ENCODE assay signal across 15 cellular contexts in genomic region chr9:120974181-120974580, GRCh38. TPM values are rescaled to one million over a fixed set of nuclear protein-coding genes. Genes with fewer than 3 reads are reported as not detected.
DNase-seq lines count a peak whose midpoint lies in the region; ATAC-seq, FAIRE-seq and TF ChIP-seq lines count a peak whose summit lies in the region.
"Had no signal": no experiment of that assay in that cellular context is flagged by ENCODE, and none has a peak within 500 bp of the region (broad histone marks: within the 10 kb centered on the region; RNA-seq: fewer than 3 reads in every experiment).

No MANE protein-coding gene starts in this region.

- H3K36me3 ChIP-seq in right lobe of liver, result peaks cover 0 to 99% (median 58%) of the 10 kb centered on the region in 4 donors
- H3K36me3 ChIP-seq in HepG2 (replicated peaks in 1 of 2; ENCODE audit: control insufficient read depth in 1 of 2, insufficient read depth in 2 of 2, low read length in 2 of 2), result peaks cover 16 to 28% of the 10 kb centered on the region in 2 experiments
- no peaks in the 10 kb centered on the region for H3K36me3 ChIP-seq in astrocyte (ENCODE audit: insufficient read depth, low read length)

- ATAC-seq in right lobe of liver (peak in 3 of 4 donors; percentile 7 to 37 (median 11)), HepG2 (no peak), GM21786 (IDR thresholded peaks at IDR 0.05; ENCODE audit: unreplicated experiment) (no peak), GM19455 (IDR thresholded peaks at IDR 0.05; ENCODE audit: unreplicated experiment) (no peak)
- ATAC-seq in activated CD8-positive, alpha-beta T cell treated with anti-CD3 and anti-CD28 coated beads, Interleukin-2, amount 10 ng/mL, durations not matched to agents 7 days and 5 days, result no peak

- DNase-seq in right lobe of liver (no peak), HepG2 (ENCODE audit: low spot score) (no peak), astrocyte (ENCODE audit: low read depth) (no peak), mesothelial cell of epicardium (ENCODE audit: low spot score in 2 of 2, unreplicated experiment in 2 of 2) (no peak), NCI-H1105 (lab: John Stamatoyannopoulos, UW) (no peak)
- no peak for DNase-seq in activated CD8-positive, alpha-beta T cell treated with anti-CD3 and anti-CD28 coated beads, Interleukin-2, amount 10 ng/mL, durations not matched to agents 7 days and 5 days
- DNase-seq: C1 segment of cervical spinal cord, GM23248, NCI-H2107, NCI-H226, NCI-H526 had no signal

- TF ChIP-seq POLR2A in right lobe of liver (IDR thresholded peaks at IDR 0.05) (no peak), HepG2 (IDR thresholded peaks at IDR 0.05; ENCODE audit: insufficient read depth in 1 of 2, low read depth in 2 of 2, low read length in 2 of 2) (no peak)

- WGBS in right lobe of liver (ENCODE audit: insufficient coverage, low coverage, low lambda C conversion rate, missing lambda C conversion rate), result 85% methylated on average over 2 of the region's 2 CpGs
- WGBS in HepG2 (ENCODE audit: low lambda C conversion rate), result 97% methylated on average over 2 of the region's 2 CpGs

- CTCF ChIA-PET in HepG2 (lab: Yijun Ruan, JAX; ENCODE audit: low intra/inter-chr PET ratio, low total read pairs), result no interaction called here
- CTCF ChIA-PET in activated CD8-positive, alpha-beta T cell treated with anti-CD3 and anti-CD28 coated beads, Interleukin-2, amount 10 ng/mL, durations not matched to agents 7 days and 5 days (lab: Charles Lee), result no interaction called here

- no peak overlapping the region for H3K9ac ChIP-seq in HepG2 (ENCODE audit: insufficient read depth, low read depth, low read length)
- no peak overlapping the region for H3K9ac ChIP-seq in astrocyte (ENCODE audit: low read length)
- H3K9ac ChIP-seq: GM23248 had no signal

- BruUV-seq in HepG2 (replicated peaks; lab: Mats Ljungman, UMichigan), result no TSS peak

- H3K4me3 Mint-ChIP-seq in astrocyte (ENCODE audit: unreplicated experiment), result no peak overlapping the region
- H3K4me3 Mint-ChIP-seq in mesothelial cell of epicardium, result no peak overlapping the region
- H3K4me3 Mint-ChIP-seq in activated CD8-positive, alpha-beta T cell treated with anti-CD3 and anti-CD28 coated beads, Interleukin-2, amount 10 ng/mL, durations not matched to agents 7 days and 5 days, result no peak overlapping the region
- H3K4me3 Mint-ChIP-seq: IgD-negative memory B cell had no signal

- FAIRE-seq in HepG2 (lab: Jason Lieb, UNC) (no peak), astrocyte (lab: Jason Lieb, UNC) (no peak)

- intact Hi-C loops in right lobe of liver (cut with DNase I) (no loop called here), HepG2 (cut with micrococcal nuclease; ENCODE audit: unreplicated experiment) (no loop called here)

- H3K9me3 ChIP-seq in right lobe of liver (no peaks in the 10 kb centered on the region), HepG2 (ENCODE audit: low read length) (no peaks in the 10 kb centered on the region), astrocyte (ENCODE audit: insufficient read depth, low read depth, low read length) (no peaks in the 10 kb centered on the region)

- H3K27me3 ChIP-seq in right lobe of liver (no peaks in the 10 kb centered on the region), HepG2 (ENCODE audit: control insufficient read depth in 1 of 2, insufficient read depth in 2 of 2, low read length in 2 of 2) (no peaks in the 10 kb centered on the region), astrocyte (ENCODE audit: insufficient read depth, low read length) (no peaks in the 10 kb centered on the region)

- no peaks in the 10 kb centered on the region for H3K4me1 ChIP-seq in right lobe of liver
- H3K4me1 ChIP-seq in HepG2 (ENCODE audit: insufficient read depth, low read length), result peaks cover 13% of the 10 kb centered on the region
- no peaks in the 10 kb centered on the region for H3K4me1 ChIP-seq in astrocyte (ENCODE audit: insufficient read depth, low read length)

- in situ Hi-C loops in HepG2 (cut with HindIII; ENCODE audit: extremely low pct_ligation_motif_present, low pct_unique_long_range_greater_than_20kb), result no loop called here

- H4K20me1 ChIP-seq in HepG2 (ENCODE audit: insufficient read depth, low read length) (no peaks in the 10 kb centered on the region), astrocyte (ENCODE audit: insufficient read depth, low read length) (no peaks in the 10 kb centered on the region)

- H3K27ac ChIP-seq in right lobe of liver, result no peak overlapping the region
- H3K27ac ChIP-seq in HepG2 (ENCODE audit: extremely low read length, insufficient read depth, low read length), result no peak overlapping the region
- H3K27ac ChIP-seq in astrocyte (ENCODE audit: low read depth, low read length), result no peak overlapping the region
- H3K27ac ChIP-seq: GM23248, RWPE1 had no signal

- H3K27ac Mint-ChIP-seq in astrocyte (ENCODE audit: unreplicated experiment) (peak overlapping the region; percentile 2), mesothelial cell of epicardium (peak overlapping the region; percentile 3)
- no peak overlapping the region for H3K27ac Mint-ChIP-seq in activated CD8-positive, alpha-beta T cell treated with anti-CD3 and anti-CD28 coated beads, Interleukin-2, amount 10 ng/mL, durations not matched to agents 7 days and 5 days

- no peak for TF ChIP-seq EP300 in HepG2 (IDR thresholded peaks at IDR 0.05; ENCODE audit: low read depth in 2 of 2, low read length in 2 of 2)
- TF ChIP-seq EP300 in HepG2 (CRISPR knock-in tag; IDR thresholded peaks at IDR 0.05; ENCODE audit: borderline replicate concordance), result no peak

- H3K36me3 Mint-ChIP-seq in astrocyte (ENCODE audit: low read depth, unreplicated experiment) (no peaks in the 10 kb centered on the region), mesothelial cell of epicardium (no peaks in the 10 kb centered on the region)
- H3K36me3 Mint-ChIP-seq in activated CD8-positive, alpha-beta T cell treated with anti-CD3 and anti-CD28 coated beads, Interleukin-2, amount 10 ng/mL, durations not matched to agents 7 days and 5 days (ENCODE audit: low read depth), result no peaks in the 10 kb centered on the region

- H3K79me2 ChIP-seq in HepG2 (ENCODE audit: insufficient read depth, low read length), result no peaks in the 10 kb centered on the region
- no peaks in the 10 kb centered on the region for H3K79me2 ChIP-seq in astrocyte (ENCODE audit: insufficient read depth, low read length)

- TF ChIP-seq RAD21 in HepG2 (CRISPR knock-in tag; IDR thresholded peaks at IDR 0.05), result no peak

- H3K27me3 Mint-ChIP-seq in astrocyte (ENCODE audit: low read depth, unreplicated experiment) (peaks cover 7% of the 10 kb centered on the region), mesothelial cell of epicardium (ENCODE audit: low read depth) (no peaks in the 10 kb centered on the region)
- H3K27me3 Mint-ChIP-seq in activated CD8-positive, alpha-beta T cell treated with anti-CD3 and anti-CD28 coated beads, Interleukin-2, amount 10 ng/mL, durations not matched to agents 7 days and 5 days (ENCODE audit: low read depth), result peaks cover 5% of the 10 kb centered on the region
- H3K27me3 Mint-ChIP-seq: IgD-negative memory B cell had no signal

- H3K4me2 ChIP-seq in HepG2 (ENCODE audit: low read depth, low read length) (no peak overlapping the region), astrocyte (ENCODE audit: low read length) (no peak overlapping the region)

- POLR2A ChIA-PET in HepG2 (lab: Yijun Ruan, JAX), result no interaction called here
- POLR2A ChIA-PET in activated CD8-positive, alpha-beta T cell treated with anti-CD3 and anti-CD28 coated beads, Interleukin-2, amount 10 ng/mL, durations not matched to agents 7 days and 5 days (lab: Charles Lee), result no interaction called here

- H3K9me3 Mint-ChIP-seq in astrocyte (ENCODE audit: unreplicated experiment) (no peaks in the 10 kb centered on the region), mesothelial cell of epicardium (no peaks in the 10 kb centered on the region)
- H3K9me3 Mint-ChIP-seq in activated CD8-positive, alpha-beta T cell treated with anti-CD3 and anti-CD28 coated beads, Interleukin-2, amount 10 ng/mL, durations not matched to agents 7 days and 5 days (ENCODE audit: insufficient read depth), result no peaks in the 10 kb centered on the region
- H3K9me3 Mint-ChIP-seq: IgD-negative memory B cell had no signal

- H3K4me3 ChIP-seq in right lobe of liver, result no peak overlapping the region
- no peak overlapping the region for H3K4me3 ChIP-seq in HepG2 (replicated peaks in 1 of 3; ENCODE audit: insufficient read depth in 1 of 3, low read depth in 2 of 3, low read length in 3 of 3)
- H3K4me3 ChIP-seq in astrocyte (ENCODE audit: insufficient read depth, low read depth, low read length), result no peak overlapping the region
- H3K4me3 ChIP-seq: GM23248 had no signal

- H2AFZ ChIP-seq in HepG2 (ENCODE audit: low read length) (no peak overlapping the region), astrocyte (ENCODE audit: low read depth, low read length) (no peak overlapping the region)
- H2AFZ ChIP-seq: GM23248 had no signal

- TF ChIP-seq CTCF in right lobe of liver (IDR thresholded peaks at IDR 0.05) (no peak), HepG2 (CRISPR knock-in tag; IDR thresholded peaks at IDR 0.05) (no peak), astrocyte (IDR thresholded peaks at IDR 0.05; ENCODE audit: insufficient read depth, low read depth, low read length) (no peak), mesothelial cell of epicardium (IDR thresholded peaks at IDR 0.05; ENCODE audit: unreplicated experiment) (no peak)

- H3K4me1 Mint-ChIP-seq in astrocyte (ENCODE audit: low read depth, unreplicated experiment) (peaks cover 9% of the 10 kb centered on the region), mesothelial cell of epicardium (peaks cover 11% of the 10 kb centered on the region)
- H3K4me1 Mint-ChIP-seq in activated CD8-positive, alpha-beta T cell treated with anti-CD3 and anti-CD28 coated beads, Interleukin-2, amount 10 ng/mL, durations not matched to agents 7 days and 5 days (ENCODE audit: low read depth), result peaks cover 17% of the 10 kb centered on the region

RNA-seq across cellular contexts. Expression of gene TRAF1, which starts 47.6 kb away (rescaled TPM):
- total RNA-seq in right lobe of liver (1 to 10 TPM in 5 of 6 experiments, under 1 TPM in 1; 0.99 to 2.5 (median 2.1) TPM), HepG2 (2016; rRNA removed; fragmentation: Illumina TruSeq; extraction: Trizol) (0.11 and 0.44 TPM in 2 replicates), astrocyte (4.2 and 4.7 TPM in 2 replicates), mesothelial cell of epicardium (7.7 to 8.2 TPM (median 8.0 TPM) in 3 replicates)
- 0.09 and 0.10 TPM in 2 replicates for total RNA-seq in HepG2 (2016; cell fraction: cytosol; rRNA removed; fragmentation: Illumina TruSeq; extraction: Trizol; ENCODE audit: low read depth)
- total RNA-seq in HepG2 (2016; cell fraction: insoluble cytoplasmic fraction; rRNA removed; fragmentation: Illumina TruSeq; extraction: Trizol), result 0.25 and 0.39 TPM in 2 replicates
- total RNA-seq in HepG2 (2016; cell fraction: membrane; rRNA removed; fragmentation: Illumina TruSeq; extraction: Trizol), result 0.09 and 0.21 TPM in 2 replicates
- total RNA-seq in HepG2 (2016; cell fraction: nucleus; rRNA removed; fragmentation: Illumina TruSeq; extraction: Trizol), result 0.75 and 0.87 TPM in 2 replicates
- 1.0 and 1.8 TPM in 2 replicates for polyA plus RNA-seq in HepG2 (2011; rRNA removed)
- 0.48 and 0.60 TPM in 2 replicates for polyA plus RNA-seq in HepG2 (2011; cell fraction: cytosol; rRNA removed)
- 5.5 and 7.6 TPM in 2 replicates for polyA plus RNA-seq in HepG2 (2011; cell fraction: nucleus; rRNA removed)
- 0.59 and 0.96 TPM in 2 replicates for polyA plus RNA-seq in HepG2 (2012)
- 0.07 and 0.10 TPM in 2 replicates for polyA plus RNA-seq in HepG2 (2016; cell fraction: cytosol; fragmentation: Illumina TruSeq; extraction: Trizol; ENCODE audit: low read depth)
- 0.19 and 0.26 TPM in 2 replicates for polyA plus RNA-seq in HepG2 (2016; cell fraction: insoluble cytoplasmic fraction; fragmentation: Illumina TruSeq; extraction: Trizol; ENCODE audit: low read depth)
- polyA plus RNA-seq in HepG2 (2016; cell fraction: membrane; fragmentation: Illumina TruSeq; extraction: Trizol; ENCODE audit: low read depth), result 0.09 and 0.19 TPM in 2 replicates
- 2.2 TPM in 2 replicates for polyA plus RNA-seq in HepG2 (2016; cell fraction: nucleus; fragmentation: Illumina TruSeq; extraction: Trizol; ENCODE audit: insufficient read depth, low read depth)
- 0.91 and 1.4 TPM in 2 replicates for polyA minus RNA-seq in HepG2 (2011; rRNA and poly(A)+ RNA removed; ENCODE audit: low replicate concordance)
- 0.09 and 0.20 TPM in 2 replicates for polyA minus RNA-seq in HepG2 (2011; cell fraction: cytosol; rRNA and poly(A)+ RNA removed)
- 3.5 and 3.7 TPM in 2 replicates for polyA minus RNA-seq in HepG2 (2011; cell fraction: nucleus; rRNA and poly(A)+ RNA removed)
- total RNA-seq in activated CD8-positive, alpha-beta T cell treated with anti-CD3 and anti-CD28 coated beads, Interleukin-2, amount 10 ng/mL, durations not matched to agents 7 days and 5 days, result 10 to 100 TPM; 51.6 to 52.9 TPM

Comparison
In these comparisons a context has a peak if more than half of its experiments do, and no peak if none do; other contexts are left out.
1. ATAC-seq: peak in right lobe of liver (3 of 4); none in HepG2 (single experiment), GM21786 (single experiment), GM19455 (single experiment) and activated CD8-positive, alpha-beta T cell treated with anti-CD3 and anti-CD28 coated beads, Interleukin-2, amount 10 ng/mL, durations not matched to agents 7 days and 5 days (single experiment).